Comparison of ENCODE assay signal across 9 cellular contexts in the genomic region with DNA sequence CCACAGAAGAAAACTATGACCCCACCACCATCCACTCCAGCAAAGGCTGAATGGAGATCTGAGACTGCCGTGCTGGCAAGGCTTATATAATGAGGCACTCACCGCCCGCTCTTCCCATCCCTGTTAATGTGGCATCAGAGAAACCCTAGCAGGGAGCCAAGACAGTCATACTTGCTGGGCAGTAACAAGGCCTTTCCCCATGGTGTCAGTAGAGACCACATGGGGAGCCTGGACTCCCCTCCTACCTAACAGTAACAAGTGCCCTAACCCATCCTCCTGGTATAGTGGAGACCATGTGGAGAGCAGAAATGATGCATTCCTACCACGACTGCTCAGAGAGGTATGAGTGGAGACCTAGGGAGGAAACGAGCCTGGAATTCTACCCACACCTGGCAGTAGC.
DNase-seq lines count a peak whose midpoint lies in the region; ATAC-seq and TF ChIP-seq lines count a peak whose summit lies in the region.
"Had no signal": no experiment of that assay in that cellular context is flagged by ENCODE, and none has a peak within 500 bp of the region (broad histone marks: within the 10 kb centered on the region; RNA-seq: fewer than 3 reads in every experiment).

No MANE protein-coding gene starts in this region.

- ATAC-seq in gastroesophageal sphincter, result peak; percentile 48
- no peak for ATAC-seq in GM21717 (IDR thresholded peaks at IDR 0.05; ENCODE audit: unreplicated experiment)

- peak; percentile 4 for DNase-seq in GM04503 (ENCODE audit: low read depth)
- DNase-seq in RKO (ENCODE audit: low spot score), result peak; percentile 43
- peak; percentile 52 for DNase-seq in retina
- no peak for DNase-seq in Peyer's patch
- DNase-seq in cerebellar nuclear complex (lab: John Stamatoyannopoulos, UW), result no peak
- no peak for DNase-seq in activated T-cell treated with anti-CD3 and anti-CD28 coated beads, Interleukin-2, amount 50 U/mL, for 1 hour
- DNase-seq: activated CD8-positive, alpha-beta memory T cell treated with anti-CD3 and anti-CD28 coated beads for 24 hours had no signal

- H3K27ac ChIP-seq in gastroesophageal sphincter, result no peak overlapping the region
- H3K27ac ChIP-seq in Peyer's patch, result no peak overlapping the region

- H3K4me1 ChIP-seq in gastroesophageal sphincter (peaks cover 0 to 13% (median 0%) of the 10 kb centered on the region in 3 donors), Peyer's patch (no peaks in the 10 kb centered on the region)

- TF ChIP-seq POLR2A in gastroesophageal sphincter (IDR thresholded peaks at IDR 0.05) (no peak), Peyer's patch (IDR thresholded peaks at IDR 0.05) (no peak)

- H3K9me3 ChIP-seq in gastroesophageal sphincter (no peaks in the 10 kb centered on the region), Peyer's patch (no peaks in the 10 kb centered on the region)

- H3K4me3 ChIP-seq in gastroesophageal sphincter, result no peak overlapping the region
- no peak overlapping the region for H3K4me3 ChIP-seq in Peyer's patch

- TF ChIP-seq EP300 in gastroesophageal sphincter (IDR thresholded peaks at IDR 0.05), result no peak

- no peaks in the 10 kb centered on the region for H3K36me3 ChIP-seq in gastroesophageal sphincter
- H3K36me3 ChIP-seq in Peyer's patch, result no peaks in the 10 kb centered on the region

- WGBS in gastroesophageal sphincter (ENCODE audit: low coverage in 1 of 2), 2 donors, result 57 to 63% methylated on average over 1 to 2 of the region's 5 CpGs

- peak in 3 of 4 experiments; percentile 36 to 67 (median 41) for TF ChIP-seq CTCF in gastroesophageal sphincter (IDR thresholded peaks at IDR 0.05)
- peak in 2 of 6 experiments; percentile 12 to 20 for TF ChIP-seq CTCF in Peyer's patch (IDR thresholded peaks at IDR 0.05)

- no peaks in the 10 kb centered on the region for H3K27me3 ChIP-seq in gastroesophageal sphincter
- no peaks in the 10 kb centered on the region for H3K27me3 ChIP-seq in Peyer's patch

Comparison
In these comparisons a context has a peak if more than half of its experiments do, and no peak if none do; other contexts are left out.
1. DNase-seq: peak in GM04503 (single experiment), RKO (single experiment) and retina (single experiment); none in Peyer's patch (0 of 3), cerebellar nuclear complex (0 of 2) and activated T-cell treated with anti-CD3 and anti-CD28 coated beads, Interleukin-2, amount 50 U/mL, for 1 hour (single experiment).